In the genomic region with DNA sequence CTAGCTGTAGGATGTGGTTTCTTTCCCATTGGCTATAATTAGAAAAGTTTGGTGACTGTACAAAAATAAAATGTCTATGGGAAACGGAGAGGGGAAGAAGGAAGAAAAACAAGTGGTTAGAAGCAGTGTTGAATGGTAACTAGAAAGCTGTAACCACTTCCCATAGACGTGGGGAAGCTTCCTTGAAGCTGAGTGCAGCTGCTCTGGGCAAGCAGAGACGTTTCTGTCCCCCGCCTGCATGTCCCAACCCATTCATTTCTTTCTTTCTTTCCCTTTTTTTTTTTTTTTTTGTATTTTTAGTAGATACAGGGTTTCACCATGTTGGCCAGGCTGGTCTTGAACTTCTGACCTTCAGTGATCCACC, we compare ENCODE assay signal across 14 cellular contexts.
DNase-seq lines count a peak whose midpoint lies in the region; ATAC-seq and TF ChIP-seq lines count a peak whose summit lies in the region.
"Had no signal": no experiment of that assay in that cellular context is flagged by ENCODE, and none has a peak within 500 bp of the region (broad histone marks: within the 10 kb centered on the region; RNA-seq: fewer than 3 reads in every experiment).

No MANE protein-coding gene starts in this region.

- H3K27ac ChIP-seq in DND-41 (ENCODE audit: low read length) = peak overlapping the region; percentile 85
- H3K27ac ChIP-seq: body of pancreas had no signal

- in situ Hi-C loops in ACHN (cut with HindIII; ENCODE audit: low pct_ligation_motif_present, low pct_unique_long_range_greater_than_20kb, low sequenced_read_pairs) = no loop called here

- H3K36me3 ChIP-seq in DND-41 (ENCODE audit: insufficient read depth, low read length) = no peaks in the 10 kb centered on the region

- DNase-seq in DND-41 (peak; percentile 83), SKM-1 treated with dmso at 0.1 percent for 144 hours (lab: John Stamatoyannopoulos, UW; ENCODE audit: unreplicated experiment) (peak; percentile 60), NCI-H524 treated with DMSO at 0.1 percent for 48 hours (lab: John Stamatoyannopoulos, UW) (no peak), ACHN (no peak), NCI-H1105 treated with DMSO at 0.1 percent for 48 hours (lab: John Stamatoyannopoulos, UW) (no peak), NCI-H82 treated with DMSO at 0.1 percent for 48 hours (lab: John Stamatoyannopoulos, UW; ENCODE audit: unreplicated experiment) (no peak)
- DNase-seq: body of pancreas, glutamatergic neuron, left colon, NCI-H2171, RPMI8226 had no signal

- H3K27me3 ChIP-seq in DND-41 (ENCODE audit: insufficient read depth, low read length, poor library complexity) = no peaks in the 10 kb centered on the region
- H3K27me3 ChIP-seq: body of pancreas had no signal

- peak overlapping the region in 1 of 2 experiments; percentile 36; a peak in 2 of 4 replicates for H3K4me3 ChIP-seq in DND-41 (ENCODE audit: low read depth in 1 of 2, low read length in 2 of 2)
- H3K4me3 ChIP-seq: body of pancreas had no signal

- H2AFZ ChIP-seq in DND-41 (ENCODE audit: low read depth, low read length) = no peak overlapping the region

- peak; percentile 93 for ATAC-seq in DND-41 (ENCODE audit: insufficient read depth, low read depth)
- peak; percentile 77 for ATAC-seq in GM19395 (IDR thresholded peaks at IDR 0.05; ENCODE audit: unreplicated experiment)
- peak; percentile 69 for ATAC-seq in HG03196 (IDR thresholded peaks at IDR 0.05; ENCODE audit: unreplicated experiment)
- ATAC-seq: body of pancreas, left colon, WTC11 had no signal

- peaks cover 46% of the 10 kb centered on the region for H3K4me1 ChIP-seq in DND-41 (ENCODE audit: insufficient read depth, low read length)
- H3K4me1 ChIP-seq: body of pancreas had no signal

- peaks cover 5% of the 10 kb centered on the region for H4K20me1 ChIP-seq in DND-41 (ENCODE audit: insufficient read depth, low read length)

- TF ChIP-seq CTCF in DND-41 (IDR thresholded peaks at IDR 0.05; ENCODE audit: borderline replicate concordance, extremely low read depth, low read length, poor library complexity, severe bottlenecking) = no peak

- H3K4me2 ChIP-seq in DND-41 (ENCODE audit: insufficient read depth, low read length) = peak overlapping the region; percentile 63

- H3K9ac ChIP-seq in DND-41 (ENCODE audit: low read depth, low read length) = peak overlapping the region; percentile 37

- H3K79me2 ChIP-seq in DND-41 (ENCODE audit: insufficient read depth, low read length) = no peaks in the 10 kb centered on the region

- H3K9me3 ChIP-seq in DND-41 (ENCODE audit: insufficient read depth, low read length, severe bottlenecking) = no peaks in the 10 kb centered on the region
- H3K9me3 ChIP-seq: body of pancreas had no signal

Comparison
In these comparisons a context has a peak if more than half of its experiments do, and no peak if none do; other contexts are left out.
1. DNase-seq: peak in DND-41 (single experiment) and SKM-1 treated with dmso at 0.1 percent for 144 hours (single experiment); none in NCI-H524 treated with DMSO at 0.1 percent for 48 hours (single experiment), ACHN (single experiment), NCI-H1105 treated with DMSO at 0.1 percent for 48 hours (single experiment) and NCI-H82 treated with DMSO at 0.1 percent for 48 hours (single experiment).
2. Peak in every context shown above with its lines, with median percentiles within 50 percentile points of each other: ATAC-seq.